ENCODE assay signal across 26 cellular contexts in the genomic region with DNA sequence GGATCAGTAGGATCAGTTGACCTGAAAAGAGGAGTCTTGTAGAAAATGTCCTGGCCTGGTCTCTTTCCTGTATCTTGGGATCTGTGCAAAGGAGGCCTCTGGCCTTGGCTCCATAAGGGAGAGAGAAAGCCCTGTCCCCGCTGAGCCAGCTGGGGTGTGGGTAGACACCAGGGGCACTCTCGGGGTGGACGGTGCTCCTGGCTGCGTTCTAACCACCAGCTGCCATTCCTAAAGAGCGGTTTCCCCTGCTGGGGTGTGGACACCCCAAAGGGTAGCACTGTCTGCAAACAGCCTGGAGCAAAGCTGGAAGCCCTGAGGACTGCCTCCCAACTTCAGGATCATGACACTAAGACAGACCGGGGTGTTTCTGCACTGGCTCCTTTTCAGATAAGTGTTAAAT. TPM values are rescaled to one million over a fixed set of nuclear protein-coding genes. Genes with fewer than 3 reads are reported as not detected.
A peak's percentile ranks its signal among the peaks of the same experiment; 100 is the strongest.
DNase-seq lines count a peak whose midpoint lies in the region; ATAC-seq and TF ChIP-seq lines count a peak whose summit lies in the region.
"Had no signal": no experiment of that assay in that cellular context is flagged by ENCODE, and none has a peak within 500 bp of the region (broad histone marks: within the 10 kb centered on the region; RNA-seq: fewer than 3 reads in every experiment).

No MANE protein-coding gene starts in this region.

- peaks cover 48% of the 10 kb centered on the region for H3K4me1 Mint-ChIP-seq in osteocyte (ENCODE audit: unreplicated experiment)
- H3K4me1 Mint-ChIP-seq: CD4-positive, alpha-beta memory T cell had no signal

- H3K4me1 ChIP-seq in lower lobe of right lung (peaks cover 17% of the 10 kb centered on the region), psoas muscle (peaks cover 83% of the 10 kb centered on the region), stomach smooth muscle (ENCODE audit: control insufficient read depth, insufficient read depth, low read length) (peaks cover 93% of the 10 kb centered on the region)

- H3K27me3 Mint-ChIP-seq in osteocyte (ENCODE audit: unreplicated experiment), result no peaks in the 10 kb centered on the region
- H3K27me3 Mint-ChIP-seq: CD4-positive, alpha-beta memory T cell had no signal

- intact Hi-C loops in lower lobe of right lung (cut with DNase I), result no loop called here
- intact Hi-C loops in psoas muscle (cut with DNase I), result no loop called here

- no peak for ATAC-seq in lower lobe of right lung
- ATAC-seq in psoas muscle, result no peak
- ATAC-seq: Panc1 had no signal

- DNase-seq in coronary artery (ENCODE audit: low spot score) (peak; percentile 65), lower lobe of right lung (peak; percentile 23), psoas muscle (peak in 1 of 2 donors; percentile 28), osteocyte (ENCODE audit: extremely low spot score, unreplicated experiment) (no peak), SHP77 (lab: John Stamatoyannopoulos, UW) (no peak), ACHN (no peak)
- DNase-seq: Caco-2; CD4-positive, alpha-beta memory T cell; DMS 273 treated with DMSO at 0.1 percent for 48 hours; DMS79 treated with DMSO at 0.1 percent for 48 hours; H9; HFFc6; IMR-90; NCI-H1105; NCI-H146; NCI-H2029 treated with DMSO at 0.1 percent for 48 hours; NCI-H2171; NCI-H345; NCI-H524; NCI-H774; NK-92 treated with Interleukin-12 subunit alpha and Interleukin-12 subunit beta, amount 100 ng/mL, for 24 hours; SJCRH30 had no signal

- no peaks in the 10 kb centered on the region for H3K36me3 ChIP-seq in lower lobe of right lung
- H3K36me3 ChIP-seq in psoas muscle (ENCODE audit: insufficient read depth in 1 of 2, low read depth in 1 of 2), result peaks cover 3 to 65% of the 10 kb centered on the region in 2 donors
- H3K36me3 ChIP-seq in stomach smooth muscle (ENCODE audit: control insufficient read depth in 2 of 2, insufficient read depth in 2 of 2, low read length in 2 of 2), result peaks cover 55 to 68% of the 10 kb centered on the region in 2 donors
- H3K36me3 ChIP-seq: BLaER1 treated with 17β-estradiol and CSF1 and Interleukin-3, amounts not matched to agents 10 nM and 100 nM had no signal

- H3K27ac ChIP-seq in coronary artery (no peak overlapping the region), lower lobe of right lung (no peak overlapping the region), psoas muscle (peak overlapping the region; percentile 96), stomach smooth muscle (ENCODE audit: low read length) (peak overlapping the region; percentile 93)
- H3K27ac ChIP-seq: BLaER1 treated with 17β-estradiol and CSF1 and Interleukin-3, amounts not matched to agents 10 nM and 100 nM; KMS-11; SJCRH30 had no signal

- H3K27ac Mint-ChIP-seq in osteocyte (ENCODE audit: unreplicated experiment), result no peak overlapping the region
- H3K27ac Mint-ChIP-seq: CD4-positive, alpha-beta memory T cell; H9; HFFc6 had no signal

- no peaks in the 10 kb centered on the region for H3K9me3 Mint-ChIP-seq in osteocyte (ENCODE audit: unreplicated experiment)
- H3K9me3 Mint-ChIP-seq: H9, HFFc6 had no signal

- H3K27me3 ChIP-seq in lower lobe of right lung (ENCODE audit: low read depth) (no peaks in the 10 kb centered on the region), psoas muscle (ENCODE audit: insufficient read depth in 3 of 3, low read length in 2 of 3) (no peaks in the 10 kb centered on the region), stomach smooth muscle (ENCODE audit: control insufficient read depth in 1 of 2, insufficient read depth in 2 of 2, low read length in 2 of 2) (no peaks in the 10 kb centered on the region)
- H3K27me3 ChIP-seq: BLaER1 treated with 17β-estradiol and CSF1 and Interleukin-3, amounts not matched to agents 10 nM and 100 nM; SJCRH30 had no signal

- no peak overlapping the region for H3K4me3 Mint-ChIP-seq in osteocyte (ENCODE audit: unreplicated experiment)
- H3K4me3 Mint-ChIP-seq: CD4-positive, alpha-beta memory T cell; H9; HFFc6 had no signal

- H3K9ac ChIP-seq in stomach smooth muscle (ENCODE audit: low read length in 2 of 2), result peak overlapping the region in 1 of 2 donors; percentile 7
- H3K9ac ChIP-seq: BLaER1 treated with 17β-estradiol and CSF1 and Interleukin-3, amounts not matched to agents 10 nM and 100 nM; KMS-11 had no signal

- no peak for TF ChIP-seq CTCF in coronary artery (IDR thresholded peaks at IDR 0.05)
- no peak for TF ChIP-seq CTCF in lower lobe of right lung (IDR thresholded peaks at IDR 0.05)
- TF ChIP-seq CTCF in psoas muscle (IDR thresholded peaks at IDR 0.05), result no peak
- no peak for TF ChIP-seq CTCF in osteocyte (IDR thresholded peaks at IDR 0.05)

- no peaks in the 10 kb centered on the region for H3K9me3 ChIP-seq in lower lobe of right lung
- no peaks in the 10 kb centered on the region for H3K9me3 ChIP-seq in psoas muscle
- no peaks in the 10 kb centered on the region for H3K9me3 ChIP-seq in stomach smooth muscle (ENCODE audit: control insufficient read depth in 2 of 2, low read length in 2 of 2)
- H3K9me3 ChIP-seq: BLaER1 treated with 17β-estradiol and CSF1 and Interleukin-3, amounts not matched to agents 10 nM and 100 nM; Caco-2; SJCRH30 had no signal

- H3K4me3 ChIP-seq in coronary artery (no peak overlapping the region), lower lobe of right lung (no peak overlapping the region), psoas muscle (no peak overlapping the region), stomach smooth muscle (ENCODE audit: low read length in 2 of 2) (peak overlapping the region in 1 of 2 donors; percentile 35)
- H3K4me3 ChIP-seq: BLaER1 treated with 17β-estradiol and CSF1 and Interleukin-3, amounts not matched to agents 10 nM and 100 nM; SJCRH30 had no signal

- H3K36me3 Mint-ChIP-seq in osteocyte (ENCODE audit: unreplicated experiment), result peaks cover 11% of the 10 kb centered on the region
- H3K36me3 Mint-ChIP-seq: CD4-positive, alpha-beta memory T cell had no signal

- WGBS in psoas muscle, 3 donors, result 68 to 78% (median 75%) methylated on average over 6 of the region's 6 CpGs

- in situ Hi-C loops in ACHN (cut with HindIII; ENCODE audit: low pct_ligation_motif_present, low pct_unique_long_range_greater_than_20kb, low sequenced_read_pairs), result no loop called here

RNA-seq across cellular contexts. Expression of gene SYNM, which starts 23.5 kb away (rescaled TPM):
- total RNA-seq in lower lobe of right lung (26.8 TPM), psoas muscle (100 to 1,000 TPM; 288 to 380 (median 349) TPM), osteocyte (5.5 and 5.9 TPM in 2 replicates)
- polyA plus RNA-seq in psoas muscle, result 100 to 1,000 TPM in 2 of 3 donors, 10 to 100 TPM in 1; 77.5 to 291 (median 121) TPM

Comparison
In these comparisons a context has a peak if more than half of its experiments do, and no peak if none do; other contexts are left out.
1. DNase-seq: peak in coronary artery (single experiment) and lower lobe of right lung (single experiment); none in osteocyte (single experiment), SHP77 (0 of 2) and ACHN (single experiment).
2. H3K27ac ChIP-seq: peak in psoas muscle (single experiment) and stomach smooth muscle (single experiment); none in coronary artery (0 of 2) and lower lobe of right lung (single experiment).
3. RNA of gene SYNM, which starts 23.5 kb away (total RNA-seq): 288 to 380 TPM in psoas muscle; 26.8 TPM in lower lobe of right lung (single experiment) and 5.5 to 5.9 TPM in osteocyte; every median in the first group is over 10 times any median in the second.